Comparison of ENCODE assay signal across 8 cellular contexts in the genomic region with DNA sequence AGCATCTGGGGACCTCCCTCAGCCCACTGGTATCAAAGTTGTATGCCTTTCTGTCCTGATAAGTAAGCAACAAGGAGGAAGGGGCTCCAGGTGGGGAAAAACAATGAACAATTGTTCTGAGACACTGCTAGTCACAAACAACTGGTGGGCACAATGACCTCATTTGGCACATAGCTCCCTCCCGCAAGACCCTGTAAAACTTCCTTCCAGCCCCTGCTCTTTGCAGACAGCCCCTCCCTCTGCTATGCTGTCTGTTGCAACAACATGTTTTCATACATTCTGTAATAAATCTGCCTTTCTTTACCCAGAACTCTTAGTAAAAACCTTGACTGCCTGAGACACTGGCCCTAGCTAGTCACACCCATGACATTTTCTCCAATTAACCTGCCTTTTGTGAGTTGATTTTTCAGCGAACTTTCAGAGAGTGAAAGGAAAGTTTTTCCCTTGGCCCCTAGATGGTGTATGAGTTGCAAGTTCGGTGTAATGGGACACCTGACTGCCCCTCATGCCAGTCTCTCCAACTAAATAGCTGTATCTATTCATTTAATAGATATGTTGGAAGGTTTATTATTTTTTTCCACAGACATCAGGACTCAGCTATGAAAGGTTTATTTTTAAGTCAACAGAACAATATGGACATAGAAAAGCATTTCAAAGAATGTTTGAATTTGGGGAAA.
A peak's percentile ranks its signal among the peaks of the same experiment; 100 is the strongest.
DNase-seq lines count a peak whose midpoint lies in the region; ATAC-seq and TF ChIP-seq lines count a peak whose summit lies in the region.

No MANE protein-coding gene starts in this region.

- H3K9me3 Mint-ChIP-seq in stimulated activated effector memory CD8-positive, alpha-beta T cell treated with anti-CD3 and anti-CD28 coated beads, Interleukin-12 subunit alpha, Interleukin-12 subunit beta, amount 100 ng/mL, for 72 hours = no peaks in the 10 kb centered on the region

- peak overlapping the region; percentile 65 for H3K27ac Mint-ChIP-seq in stimulated activated effector memory CD8-positive, alpha-beta T cell treated with anti-CD3 and anti-CD28 coated beads, Interleukin-12 subunit alpha, Interleukin-12 subunit beta, amount 100 ng/mL, for 72 hours

- no peak for ATAC-seq in stimulated activated effector memory CD8-positive, alpha-beta T cell treated with anti-CD3 and anti-CD28 coated beads, Interleukin-12 subunit alpha, Interleukin-12 subunit beta, amount 100 ng/mL, for 72 hours
- ATAC-seq in HG03108 (IDR thresholded peaks at IDR 0.05; ENCODE audit: unreplicated experiment) = no peak
- ATAC-seq in HG02642 (IDR thresholded peaks at IDR 0.05; ENCODE audit: poor library complexity, unreplicated experiment) = no peak
- ATAC-seq in HG02970 (IDR thresholded peaks at IDR 0.05; ENCODE audit: low FRiP score, unreplicated experiment) = no peak

- H3K36me3 Mint-ChIP-seq in stimulated activated effector memory CD8-positive, alpha-beta T cell treated with anti-CD3 and anti-CD28 coated beads, Interleukin-12 subunit alpha, Interleukin-12 subunit beta, amount 100 ng/mL, for 72 hours = peaks cover 45% of the 10 kb centered on the region

- H3K27ac ChIP-seq in RWPE1 = no peak overlapping the region

- POLR2A ChIA-PET in RWPE1 (lab: Yijun Ruan, JAX; ENCODE audit: low non-redundant PET) = no interaction called here

- 0 out of 2 replicates have a peak, but pooled peaks have one; percentile 15 for TF ChIP-seq CTCF in RWPE1 (conservative IDR thresholded peaks at IDR 0.05; ENCODE audit: low read depth)

- peak; percentile 2 for DNase-seq in NCI-H1105 treated with DMSO at 0.1 percent for 48 hours (lab: John Stamatoyannopoulos, UW)
- DNase-seq in NCI-H1105 (lab: John Stamatoyannopoulos, UW) = no peak
- DNase-seq in RWPE1 (ENCODE audit: low spot score) = peak; percentile 21
- DNase-seq in globus pallidus (ENCODE audit: low spot score) = peak; percentile 67
- no peak for DNase-seq in stimulated activated effector memory CD8-positive, alpha-beta T cell treated with anti-CD3 and anti-CD28 coated beads, Interleukin-12 subunit alpha, Interleukin-12 subunit beta, amount 100 ng/mL, for 72 hours (ENCODE audit: low spot score in 2 of 2)

- CTCF ChIA-PET in RWPE1 (lab: Yijun Ruan, JAX) = interaction anchor here (0.5 to 1.2 kb wide), 5 partner anchors 70 to 329 kb away, joined by 3 to 5 read pairs (median 3); no protein-coding TSS in a partner anchor

- H3K4me1 Mint-ChIP-seq in stimulated activated effector memory CD8-positive, alpha-beta T cell treated with anti-CD3 and anti-CD28 coated beads, Interleukin-12 subunit alpha, Interleukin-12 subunit beta, amount 100 ng/mL, for 72 hours = peaks cover 10% of the 10 kb centered on the region

- no peak overlapping the region for H3K4me3 Mint-ChIP-seq in stimulated activated effector memory CD8-positive, alpha-beta T cell treated with anti-CD3 and anti-CD28 coated beads, Interleukin-12 subunit alpha, Interleukin-12 subunit beta, amount 100 ng/mL, for 72 hours

Comparison
In these comparisons a context has a peak if more than half of its experiments do, and no peak if none do; other contexts are left out.
1. DNase-seq: peak in NCI-H1105 treated with DMSO at 0.1 percent for 48 hours (single experiment), RWPE1 (single experiment) and globus pallidus (single experiment); none in NCI-H1105 (single experiment) and stimulated activated effector memory CD8-positive, alpha-beta T cell treated with anti-CD3 and anti-CD28 coated beads, Interleukin-12 subunit alpha, Interleukin-12 subunit beta, amount 100 ng/mL, for 72 hours (0 of 2).